ENCODE assay signal across 1 cellular context in the genomic region with DNA sequence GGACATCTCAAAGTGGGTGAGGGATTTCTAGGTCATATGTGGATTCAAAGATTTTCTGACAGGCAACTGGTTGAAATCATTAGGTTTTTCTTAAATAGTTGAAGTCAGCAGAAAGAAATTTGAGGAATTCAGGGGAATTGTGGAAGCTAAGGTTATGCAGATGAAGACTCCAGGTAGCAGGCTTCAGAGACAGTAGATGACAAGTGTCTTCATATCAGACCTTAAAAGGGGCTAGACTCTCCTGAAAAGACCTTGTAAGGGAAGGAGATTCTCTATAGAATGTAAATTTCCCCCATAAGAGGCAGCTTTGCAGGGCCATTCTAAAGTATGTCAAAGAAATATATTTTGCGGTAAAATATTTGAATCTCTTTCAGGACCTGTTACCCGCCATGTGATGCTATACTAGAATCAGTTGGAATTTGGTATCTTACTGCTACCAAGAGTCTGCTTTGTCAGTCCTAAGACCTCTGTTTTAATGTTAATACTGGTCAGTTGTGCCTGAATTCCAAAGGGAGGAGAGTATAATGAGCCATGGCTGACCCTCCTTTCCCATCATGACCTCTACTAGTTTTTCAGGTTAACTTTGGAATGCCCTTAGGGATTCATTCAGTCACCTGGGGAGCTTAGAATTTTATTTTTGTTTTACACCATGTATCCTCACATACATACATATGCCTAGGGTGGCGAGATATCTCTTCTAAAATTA.
TF ChIP-seq lines count a peak whose summit lies in the region.

No MANE protein-coding gene starts in this region.

TF ChIP-seq in H1, 55 proteins besides CTCF, POLR2A, EP300 and RAD21:
- TF ChIP-seq ASH2L (IDR thresholded peaks at IDR 0.05; ENCODE audit: low read length), result peak; percentile 80
- peak; percentile 61 for TF ChIP-seq SP1 (IDR thresholded peaks at IDR 0.05; ENCODE audit: low read depth, low read length)
- TF ChIP-seq YY1 (IDR thresholded peaks at IDR 0.05; ENCODE audit: low read depth, low read length), result peak; percentile 61; the same call in 1 of the 2 replicates
- TF ChIP-seq JUN (IDR thresholded peaks at IDR 0.05; ENCODE audit: low read depth, low read length), result peak; percentile 74
- TF ChIP-seq, protein P1, sequence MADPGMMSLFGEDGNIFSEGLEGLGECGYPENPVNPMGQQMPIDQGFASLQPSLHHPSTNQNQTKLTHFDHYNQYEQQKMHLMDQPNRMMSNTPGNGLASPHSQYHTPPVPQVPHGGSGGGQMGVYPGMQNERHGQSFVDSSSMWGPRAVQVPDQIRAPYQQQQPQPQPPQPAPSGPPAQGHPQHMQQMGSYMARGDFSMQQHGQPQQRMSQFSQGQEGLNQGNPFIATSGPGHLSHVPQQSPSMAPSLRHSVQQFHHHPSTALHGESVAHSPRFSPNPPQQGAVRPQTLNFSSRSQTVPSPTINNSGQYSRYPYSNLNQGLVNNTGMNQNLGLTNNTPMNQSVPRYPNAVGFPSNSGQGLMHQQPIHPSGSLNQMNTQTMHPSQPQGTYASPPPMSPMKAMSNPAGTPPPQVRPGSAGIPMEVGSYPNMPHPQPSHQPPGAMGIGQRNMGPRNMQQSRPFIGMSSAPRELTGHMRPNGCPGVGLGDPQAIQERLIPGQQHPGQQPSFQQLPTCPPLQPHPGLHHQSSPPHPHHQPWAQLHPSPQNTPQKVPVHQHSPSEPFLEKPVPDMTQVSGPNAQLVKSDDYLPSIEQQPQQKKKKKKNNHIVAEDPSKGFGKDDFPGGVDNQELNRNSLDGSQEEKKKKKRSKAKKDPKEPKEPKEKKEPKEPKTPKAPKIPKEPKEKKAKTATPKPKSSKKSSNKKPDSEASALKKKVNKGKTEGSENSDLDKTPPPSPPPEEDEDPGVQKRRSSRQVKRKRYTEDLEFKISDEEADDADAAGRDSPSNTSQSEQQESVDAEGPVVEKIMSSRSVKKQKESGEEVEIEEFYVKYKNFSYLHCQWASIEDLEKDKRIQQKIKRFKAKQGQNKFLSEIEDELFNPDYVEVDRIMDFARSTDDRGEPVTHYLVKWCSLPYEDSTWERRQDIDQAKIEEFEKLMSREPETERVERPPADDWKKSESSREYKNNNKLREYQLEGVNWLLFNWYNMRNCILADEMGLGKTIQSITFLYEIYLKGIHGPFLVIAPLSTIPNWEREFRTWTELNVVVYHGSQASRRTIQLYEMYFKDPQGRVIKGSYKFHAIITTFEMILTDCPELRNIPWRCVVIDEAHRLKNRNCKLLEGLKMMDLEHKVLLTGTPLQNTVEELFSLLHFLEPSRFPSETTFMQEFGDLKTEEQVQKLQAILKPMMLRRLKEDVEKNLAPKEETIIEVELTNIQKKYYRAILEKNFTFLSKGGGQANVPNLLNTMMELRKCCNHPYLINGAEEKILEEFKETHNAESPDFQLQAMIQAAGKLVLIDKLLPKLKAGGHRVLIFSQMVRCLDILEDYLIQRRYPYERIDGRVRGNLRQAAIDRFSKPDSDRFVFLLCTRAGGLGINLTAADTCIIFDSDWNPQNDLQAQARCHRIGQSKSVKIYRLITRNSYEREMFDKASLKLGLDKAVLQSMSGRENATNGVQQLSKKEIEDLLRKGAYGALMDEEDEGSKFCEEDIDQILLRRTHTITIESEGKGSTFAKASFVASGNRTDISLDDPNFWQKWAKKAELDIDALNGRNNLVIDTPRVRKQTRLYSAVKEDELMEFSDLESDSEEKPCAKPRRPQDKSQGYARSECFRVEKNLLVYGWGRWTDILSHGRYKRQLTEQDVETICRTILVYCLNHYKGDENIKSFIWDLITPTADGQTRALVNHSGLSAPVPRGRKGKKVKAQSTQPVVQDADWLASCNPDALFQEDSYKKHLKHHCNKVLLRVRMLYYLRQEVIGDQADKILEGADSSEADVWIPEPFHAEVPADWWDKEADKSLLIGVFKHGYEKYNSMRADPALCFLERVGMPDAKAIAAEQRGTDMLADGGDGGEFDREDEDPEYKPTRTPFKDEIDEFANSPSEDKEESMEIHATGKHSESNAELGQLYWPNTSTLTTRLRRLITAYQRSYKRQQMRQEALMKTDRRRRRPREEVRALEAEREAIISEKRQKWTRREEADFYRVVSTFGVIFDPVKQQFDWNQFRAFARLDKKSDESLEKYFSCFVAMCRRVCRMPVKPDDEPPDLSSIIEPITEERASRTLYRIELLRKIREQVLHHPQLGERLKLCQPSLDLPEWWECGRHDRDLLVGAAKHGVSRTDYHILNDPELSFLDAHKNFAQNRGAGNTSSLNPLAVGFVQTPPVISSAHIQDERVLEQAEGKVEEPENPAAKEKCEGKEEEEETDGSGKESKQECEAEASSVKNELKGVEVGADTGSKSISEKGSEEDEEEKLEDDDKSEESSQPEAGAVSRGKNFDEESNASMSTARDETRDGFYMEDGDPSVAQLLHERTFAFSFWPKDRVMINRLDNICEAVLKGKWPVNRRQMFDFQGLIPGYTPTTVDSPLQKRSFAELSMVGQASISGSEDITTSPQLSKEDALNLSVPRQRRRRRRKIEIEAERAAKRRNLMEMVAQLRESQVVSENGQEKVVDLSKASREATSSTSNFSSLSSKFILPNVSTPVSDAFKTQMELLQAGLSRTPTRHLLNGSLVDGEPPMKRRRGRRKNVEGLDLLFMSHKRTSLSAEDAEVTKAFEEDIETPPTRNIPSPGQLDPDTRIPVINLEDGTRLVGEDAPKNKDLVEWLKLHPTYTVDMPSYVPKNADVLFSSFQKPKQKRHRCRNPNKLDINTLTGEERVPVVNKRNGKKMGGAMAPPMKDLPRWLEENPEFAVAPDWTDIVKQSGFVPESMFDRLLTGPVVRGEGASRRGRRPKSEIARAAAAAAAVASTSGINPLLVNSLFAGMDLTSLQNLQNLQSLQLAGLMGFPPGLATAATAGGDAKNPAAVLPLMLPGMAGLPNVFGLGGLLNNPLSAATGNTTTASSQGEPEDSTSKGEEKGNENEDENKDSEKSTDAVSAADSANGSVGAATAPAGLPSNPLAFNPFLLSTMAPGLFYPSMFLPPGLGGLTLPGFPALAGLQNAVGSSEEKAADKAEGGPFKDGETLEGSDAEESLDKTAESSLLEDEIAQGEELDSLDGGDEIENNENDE (IDR thresholded peaks at IDR 0.05; ENCODE audit: insufficient replicate concordance, low read length), result no peak
- no peak for TF ChIP-seq SAP30 (IDR thresholded peaks at IDR 0.05; ENCODE audit: insufficient read depth, insufficient replicate concordance, low read length)
- TF ChIP-seq, protein P2, sequence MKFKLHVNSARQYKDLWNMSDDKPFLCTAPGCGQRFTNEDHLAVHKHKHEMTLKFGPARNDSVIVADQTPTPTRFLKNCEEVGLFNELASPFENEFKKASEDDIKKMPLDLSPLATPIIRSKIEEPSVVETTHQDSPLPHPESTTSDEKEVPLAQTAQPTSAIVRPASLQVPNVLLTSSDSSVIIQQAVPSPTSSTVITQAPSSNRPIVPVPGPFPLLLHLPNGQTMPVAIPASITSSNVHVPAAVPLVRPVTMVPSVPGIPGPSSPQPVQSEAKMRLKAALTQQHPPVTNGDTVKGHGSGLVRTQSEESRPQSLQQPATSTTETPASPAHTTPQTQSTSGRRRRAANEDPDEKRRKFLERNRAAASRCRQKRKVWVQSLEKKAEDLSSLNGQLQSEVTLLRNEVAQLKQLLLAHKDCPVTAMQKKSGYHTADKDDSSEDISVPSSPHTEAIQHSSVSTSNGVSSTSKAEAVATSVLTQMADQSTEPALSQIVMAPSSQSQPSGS (IDR thresholded peaks at IDR 0.05; ENCODE audit: low read length), result peak; percentile 80; the same call in 1 of the 2 replicates
- TF ChIP-seq SRF (IDR thresholded peaks at IDR 0.05; ENCODE audit: low read depth, low read length), result peak; percentile 79
- peak; percentile 43; the same call in 1 of the 2 replicates for TF ChIP-seq RBBP5 (IDR thresholded peaks at IDR 0.05; ENCODE audit: borderline replicate concordance, low read depth, low read length)
- 0 out of 2 replicates have a peak, but pooled peaks have one; percentile 27 for TF ChIP-seq TCF12 (IDR thresholded peaks at IDR 0.05; ENCODE audit: low read depth, low read length)
- peak; percentile 38 for TF ChIP-seq NANOG (IDR thresholded peaks at IDR 0.05; ENCODE audit: insufficient read depth, low read depth, low read length, poor library complexity, severe bottlenecking)
- TF ChIP-seq TEAD4 (IDR thresholded peaks at IDR 0.05; ENCODE audit: low read depth, low read length), result peak; percentile 72
- TF ChIP-seq TAF7 (optimal IDR thresholded peaks at IDR 0.05; ENCODE audit: borderline replicate concordance, low read depth, low read length), result no peak
